1 cellular context compared by ENCODE assay signal in the genomic region with DNA sequence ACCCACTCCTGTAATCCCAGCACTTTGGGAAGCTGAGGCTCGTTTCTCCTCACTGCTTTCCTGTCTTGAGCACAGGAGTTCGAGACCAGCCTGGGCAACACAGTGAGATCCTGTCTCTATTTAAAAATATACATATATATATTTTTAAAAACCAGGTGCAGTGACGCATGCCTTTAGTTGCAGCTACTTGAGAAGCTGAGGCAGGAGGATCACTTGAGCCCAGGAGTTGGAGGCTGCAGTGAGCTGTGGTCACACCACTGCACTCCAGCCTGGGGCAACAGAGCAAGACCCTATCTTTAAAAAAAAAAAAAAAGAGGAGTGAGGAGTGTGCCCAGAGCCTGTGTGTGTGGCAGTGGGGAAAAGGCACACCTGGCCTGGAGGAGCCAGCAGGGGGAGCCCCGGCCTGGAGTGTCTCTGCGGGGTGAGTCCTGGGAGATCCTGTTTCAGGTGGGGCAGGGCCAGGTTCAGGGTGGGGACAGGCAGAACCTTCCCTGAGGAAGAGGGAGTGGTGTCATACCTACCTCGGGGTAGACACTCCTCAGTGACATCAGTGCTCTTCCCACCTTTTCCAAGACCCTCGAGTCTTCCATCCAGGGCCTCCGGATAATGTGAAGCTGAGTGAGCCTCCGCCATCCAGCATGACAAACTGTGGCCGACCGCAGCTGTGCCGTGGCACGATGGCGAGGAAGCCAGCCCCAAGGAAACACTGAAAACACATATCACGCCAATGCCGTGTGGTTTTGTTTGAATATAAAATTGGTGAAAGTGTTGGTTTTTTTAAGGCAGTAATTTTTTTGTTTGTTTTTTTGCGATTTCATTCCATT.
TF ChIP-seq lines count a peak whose summit lies in the region.

No MANE protein-coding gene starts in this region.

TF ChIP-seq in IMR-90, 13 proteins besides CTCF, POLR2A, EP300 and RAD21 (continued from another document):
- TF ChIP-seq ELK1 (IDR thresholded peaks at IDR 0.05; ENCODE audit: borderline replicate concordance, low read depth, low read length) (no peak), BHLHE40 (IDR thresholded peaks at IDR 0.05; ENCODE audit: low read depth, low read length) (no peak)
